In the genomic region with DNA sequence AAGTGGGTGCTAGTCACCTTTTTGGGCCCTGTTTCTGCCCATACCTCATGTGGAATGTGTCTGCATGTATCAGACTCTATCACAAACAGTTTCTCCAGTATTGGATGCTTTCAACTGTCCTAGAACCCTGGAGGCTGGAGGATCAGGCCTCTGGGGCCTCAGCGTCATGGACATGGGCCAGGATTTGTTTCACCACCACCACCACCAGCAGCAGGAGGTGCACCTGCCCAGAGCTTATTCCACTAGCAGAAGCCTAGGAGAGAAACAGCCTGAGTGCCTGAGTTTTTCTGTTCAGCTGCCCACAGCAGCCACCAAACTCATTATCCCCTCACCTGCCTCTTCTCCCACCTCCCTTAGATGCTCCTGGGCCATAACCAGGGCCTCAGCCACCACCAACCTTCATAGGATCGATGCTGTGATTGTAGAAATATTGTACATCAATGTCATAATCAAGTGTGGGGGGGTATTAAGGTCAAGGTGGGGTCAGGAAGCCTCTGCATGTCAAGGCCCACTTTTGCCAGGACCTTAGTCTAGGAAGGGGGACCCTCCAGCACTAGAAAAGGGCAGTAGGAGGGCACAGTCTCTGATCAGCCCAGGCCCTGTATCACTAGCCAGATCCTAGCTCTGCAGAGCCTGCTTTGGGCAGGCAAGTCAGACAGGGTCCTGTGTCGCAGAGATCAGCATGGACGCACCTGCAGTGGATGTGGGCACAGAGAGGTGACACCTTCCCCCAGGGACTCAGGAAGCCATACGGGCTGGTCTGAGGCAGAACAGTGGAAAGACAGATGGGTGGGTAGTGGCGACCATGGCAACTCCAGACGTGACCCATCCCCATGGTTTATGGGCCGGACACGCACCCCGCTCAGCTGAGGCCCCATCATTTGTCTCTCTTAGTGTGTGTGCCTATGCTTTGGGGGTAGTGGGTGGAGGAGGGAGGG, we compare ENCODE assay signal across 17 cellular contexts. TPM values are rescaled to one million over a fixed set of nuclear protein-coding genes. Genes with fewer than 3 reads are reported as not detected.
DNase-seq lines count a peak whose midpoint lies in the region; ATAC-seq and TF ChIP-seq lines count a peak whose summit lies in the region.
"Had no signal": no experiment of that assay in that cellular context is flagged by ENCODE, and none has a peak within 500 bp of the region (broad histone marks: within the 10 kb centered on the region; RNA-seq: fewer than 3 reads in every experiment).

No MANE protein-coding gene starts in this region.

- H3K36me3 ChIP-seq in cardiac muscle cell, result peaks cover 20% of the 10 kb centered on the region
- peaks cover 10% of the 10 kb centered on the region for H3K36me3 ChIP-seq in colonic mucosa

- H3K27ac ChIP-seq in cardiac muscle cell (peak overlapping the region; percentile 25), colonic mucosa (no peak overlapping the region)
- H3K27ac ChIP-seq: GM23248, SJCRH30, testis, WERI-Rb-1 had no signal

- ATAC-seq in GM19023 (IDR thresholded peaks at IDR 0.05; ENCODE audit: unreplicated experiment), result no peak

- H3K4me1 ChIP-seq in cardiac muscle cell (ENCODE audit: low read depth) (peaks cover 15% of the 10 kb centered on the region), colonic mucosa (no peaks in the 10 kb centered on the region)
- H3K4me1 ChIP-seq: SJCRH30, testis had no signal

- H3K4me3 ChIP-seq in cardiac muscle cell, result no peak overlapping the region
- H3K4me3 ChIP-seq in colonic mucosa, result no peak overlapping the region
- H3K4me3 ChIP-seq: GM23248, SJCRH30, testis had no signal

- TF ChIP-seq CTCF in cardiac muscle cell (IDR thresholded peaks at IDR 0.05; ENCODE audit: low read depth, low read length), result no peak
- TF ChIP-seq CTCF in colonic mucosa (IDR thresholded peaks at IDR 0.05), result peak; percentile 21
- TF ChIP-seq CTCF in GM20000 (IDR thresholded peaks at IDR 0.05; ENCODE audit: extremely low read depth, missing control alignments), result no peak

- H3K9me3 ChIP-seq in cardiac muscle cell (ENCODE audit: low read depth), result no peaks in the 10 kb centered on the region
- H3K9me3 ChIP-seq in colonic mucosa, result no peaks in the 10 kb centered on the region
- H3K9me3 ChIP-seq: testis had no signal

- H3K27me3 ChIP-seq in cardiac muscle cell (no peaks in the 10 kb centered on the region), colonic mucosa (no peaks in the 10 kb centered on the region)
- H3K27me3 ChIP-seq: SJCRH30, testis had no signal

- DNase-seq in cardiac muscle cell (ENCODE audit: low read depth in 1 of 2, low spot score in 1 of 2) (no peak), cardiac septum (ENCODE audit: low spot score) (no peak), colonic mucosa (no peak), GM20000 (ENCODE audit: low spot score) (no peak)
- no peak for DNase-seq in stimulated activated naive CD4-positive, alpha-beta T cell treated with Interleukin-2 at 50 U/mL for 16 hours (lab: John Stamatoyannopoulos, UW)
- DNase-seq: GM23248; head of caudate nucleus; NCI-H1105; occipital lobe; SJCRH30; stimulated activated CD4-positive, alpha-beta T cell treated with anti-CD3 and anti-CD28 coated beads, Interleukin-12 subunit alpha, Interleukin-12 subunit beta, amount 100 ng/mL, for 4 hours; stimulated activated CD8-positive, alpha-beta memory T cell treated with anti-CD3 and anti-CD28 coated beads, Interleukin-4, amount 100 ng/mL, for 48 hours; T-helper 2 cell; testis; WERI-Rb-1 had no signal

- intact Hi-C loops in cardiac septum (cut with DNase I), result no loop called here
- intact Hi-C loops in colonic mucosa (cut with DNase I), result loop anchor here (5.0 kb wide), 1 partner anchor 95 kb away; no protein-coding TSS in a partner anchor

- H3K9ac ChIP-seq in colonic mucosa (ENCODE audit: low read depth in 2 of 2, low read length in 2 of 2), result no peak overlapping the region
- H3K9ac ChIP-seq: GM23248 had no signal

TF ChIP-seq in PFSK-1, 5 proteins besides CTCF, POLR2A, EP300 and RAD21:
- TF ChIP-seq FOXP2 (optimal IDR thresholded peaks at IDR 0.05; ENCODE audit: borderline replicate concordance, extremely low read depth, extremely low read length, insufficient read depth) (no peak), POLR2AphosphoS5 (IDR thresholded peaks at IDR 0.05; ENCODE audit: low read depth, low read length) (peak; percentile 25; the same call in 1 of the 2 replicates)
TF ChIP-seq in PFSK-1: peak in this region for 1.

RNA-seq across cellular contexts. Expression of a gene that starts 9.4 kb away (rescaled TPM):
- total RNA-seq in cardiac muscle cell (49.5 and 93.3 TPM in 2 replicates), cardiac septum (27.7 TPM), colonic mucosa (10 to 100 TPM; 30.6 to 51.5 TPM)
- polyA plus RNA-seq in cardiac muscle cell, result 77.5 and 84.1 TPM in 2 replicates
- polyA plus RNA-seq in PFSK-1 (2012; ENCODE audit: insufficient read length, low read depth), result 57.4 TPM
